ENCODE assay signal across 11 cellular contexts in the genomic region with DNA sequence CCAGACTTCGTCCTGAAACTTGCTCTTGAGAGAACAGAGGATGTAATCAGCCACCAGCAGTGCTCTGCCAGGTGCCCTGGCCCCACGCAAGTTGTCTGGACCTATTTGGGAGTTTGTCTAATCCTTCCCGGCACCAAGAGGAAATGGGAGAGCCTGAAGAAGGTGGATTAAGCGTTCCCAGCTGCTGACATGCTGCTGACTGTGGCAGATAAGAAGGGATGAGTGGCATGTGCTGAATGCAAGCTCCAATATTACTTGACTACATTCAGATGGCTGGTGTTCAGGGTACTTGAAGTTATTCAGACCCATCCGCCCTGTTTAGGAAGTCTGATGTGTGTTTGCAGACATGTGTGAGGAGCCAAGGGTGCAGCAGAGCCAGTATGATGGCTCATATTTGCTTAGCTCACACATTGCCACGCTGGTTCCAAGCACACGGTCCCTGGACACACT.
DNase-seq lines count a peak whose midpoint lies in the region; ATAC-seq and TF ChIP-seq lines count a peak whose summit lies in the region.
"Had no signal": no experiment of that assay in that cellular context is flagged by ENCODE, and none has a peak within 500 bp of the region (broad histone marks: within the 10 kb centered on the region; RNA-seq: fewer than 3 reads in every experiment).

No MANE protein-coding gene starts in this region.

- H3K4me3 Mint-ChIP-seq in endothelial cell (ENCODE audit: unreplicated experiment): no peak overlapping the region

- peak overlapping the region; percentile 38 for H3K27ac ChIP-seq in mesendoderm (ENCODE audit: low read depth, low read length)
- H3K27ac ChIP-seq in effector memory CD4-positive, alpha-beta T cell (ENCODE audit: insufficient read depth, low read length, poor library complexity, severe bottlenecking): no peak overlapping the region

- H2BK5ac ChIP-seq in mesendoderm (ENCODE audit: low read length): peak overlapping the region; percentile 73

- H3K23ac ChIP-seq in mesendoderm (ENCODE audit: low read length): no peak overlapping the region

- no peak overlapping the region for H3K9ac ChIP-seq in mesendoderm (ENCODE audit: low read length)

- no peak overlapping the region for H2BK15ac ChIP-seq in mesendoderm (replicated peaks; ENCODE audit: low read depth)

- no peaks in the 10 kb centered on the region for H3K9me3 ChIP-seq in effector memory CD4-positive, alpha-beta T cell (ENCODE audit: control insufficient read depth, low read length)

- no CpG with 5 or more reads among the region's 7 CpGs for WGBS in mesendoderm (ENCODE audit: extremely low coverage, insufficient coverage, low lambda C conversion rate)

- ATAC-seq in activated CD4-positive, CD25-positive, alpha-beta regulatory T cell treated with anti-CD3 and anti-CD28 coated beads, Interleukin-2, amount 50 U/mL, for 24 hours: no peak
- no peak for ATAC-seq in HG02571 (IDR thresholded peaks at IDR 0.05; ENCODE audit: unreplicated experiment)

- H3K27me3 Mint-ChIP-seq in endothelial cell (ENCODE audit: unreplicated experiment): no peaks in the 10 kb centered on the region

- peak overlapping the region; percentile 26 for H3K56ac ChIP-seq in mesendoderm (ENCODE audit: low read length)

- H3K9me3 Mint-ChIP-seq in endothelial cell (ENCODE audit: unreplicated experiment): no peaks in the 10 kb centered on the region

- peak overlapping the region; percentile 49 for H3K27ac Mint-ChIP-seq in endothelial cell (ENCODE audit: unreplicated experiment)

- H3K4ac ChIP-seq in mesendoderm (ENCODE audit: low read depth, low read length): no peak overlapping the region

- H2AK5ac ChIP-seq in mesendoderm (ENCODE audit: low read length): peak overlapping the region; percentile 41

- peak; percentile 36 for DNase-seq in AG20443 (ENCODE audit: low spot score)
- peak; percentile 96 for DNase-seq in NCI-H524 treated with DMSO at 0.1 percent for 48 hours (lab: John Stamatoyannopoulos, UW)
- peak; percentile 44 for DNase-seq in endothelial cell (ENCODE audit: low spot score)
- DNase-seq in mesendoderm: peak; percentile 93
- DNase-seq in stimulated activated naive CD4-positive, alpha-beta T cell (lab: John Stamatoyannopoulos, UW): no peak
- DNase-seq in effector memory CD4-positive, alpha-beta T cell: no peak
- DNase-seq: activated CD4-positive, CD25-positive, alpha-beta regulatory T cell treated with anti-CD3 and anti-CD28 coated beads, Interleukin-2, amount 50 U/mL, for 72 hours; NCI-H1105 treated with DMSO at 0.1 percent for 48 hours; NK-92 treated with Interleukin-12 subunit alpha and Interleukin-12 subunit beta, amount 100 ng/mL, for 24 hours had no signal

- no peak overlapping the region for H4K8ac ChIP-seq in mesendoderm (ENCODE audit: low read depth, low read length)

- H3K36me3 Mint-ChIP-seq in endothelial cell (ENCODE audit: low read depth, unreplicated experiment): peaks cover 16% of the 10 kb centered on the region

- H3K36me3 ChIP-seq in mesendoderm (ENCODE audit: control insufficient read depth, insufficient read depth, low read length): no peaks in the 10 kb centered on the region
- no peaks in the 10 kb centered on the region for H3K36me3 ChIP-seq in effector memory CD4-positive, alpha-beta T cell (ENCODE audit: control insufficient read depth, insufficient read depth, low read length)

- no peaks in the 10 kb centered on the region for H3K79me1 ChIP-seq in mesendoderm (ENCODE audit: low read length)

- H3K4me2 ChIP-seq in mesendoderm (ENCODE audit: low read length): no peak overlapping the region

- H3K4me1 ChIP-seq in mesendoderm (ENCODE audit: control insufficient read depth, low read depth, low read length): peaks cover 7% of the 10 kb centered on the region
- no peaks in the 10 kb centered on the region for H3K4me1 ChIP-seq in effector memory CD4-positive, alpha-beta T cell (ENCODE audit: control insufficient read depth, insufficient read depth, low read length, poor library complexity, severe bottlenecking)

- no peaks in the 10 kb centered on the region for H3K79me2 ChIP-seq in mesendoderm (ENCODE audit: control insufficient read depth, insufficient read depth, low read length)

- peak overlapping the region; percentile 39 for H3K18ac ChIP-seq in mesendoderm (ENCODE audit: low read length)

- H3K4me3 ChIP-seq in mesendoderm (ENCODE audit: low read length): no peak overlapping the region
- H3K4me3 ChIP-seq in effector memory CD4-positive, alpha-beta T cell (ENCODE audit: insufficient read depth, low read depth, low read length, poor library complexity, severe bottlenecking): no peak overlapping the region

- H3K4me1 Mint-ChIP-seq in endothelial cell (ENCODE audit: unreplicated experiment): peaks cover 13% of the 10 kb centered on the region

- no peak overlapping the region for H4K5ac ChIP-seq in mesendoderm (ENCODE audit: low read length)

- no peaks in the 10 kb centered on the region for H3K27me3 ChIP-seq in mesendoderm (ENCODE audit: insufficient read depth, low read length, poor library complexity)
- no peaks in the 10 kb centered on the region for H3K27me3 ChIP-seq in effector memory CD4-positive, alpha-beta T cell (replicated peaks; ENCODE audit: control insufficient read depth, insufficient read depth, low read length, poor library complexity, severe bottlenecking)

- no peak for TF ChIP-seq CTCF in endothelial cell (IDR thresholded peaks at IDR 0.05; ENCODE audit: unreplicated experiment)

- no peak overlapping the region for H2BK120ac ChIP-seq in mesendoderm (ENCODE audit: low read depth, low read length)

Comparison
In these comparisons a context has a peak if more than half of its experiments do, and no peak if none do; other contexts are left out.
1. DNase-seq: peak in AG20443 (single experiment), NCI-H524 treated with DMSO at 0.1 percent for 48 hours (single experiment), endothelial cell (single experiment) and mesendoderm (single experiment); none in stimulated activated naive CD4-positive, alpha-beta T cell (0 of 6) and effector memory CD4-positive, alpha-beta T cell (0 of 3).